ENCODE assay signal across 12 cellular contexts in the genomic region with DNA sequence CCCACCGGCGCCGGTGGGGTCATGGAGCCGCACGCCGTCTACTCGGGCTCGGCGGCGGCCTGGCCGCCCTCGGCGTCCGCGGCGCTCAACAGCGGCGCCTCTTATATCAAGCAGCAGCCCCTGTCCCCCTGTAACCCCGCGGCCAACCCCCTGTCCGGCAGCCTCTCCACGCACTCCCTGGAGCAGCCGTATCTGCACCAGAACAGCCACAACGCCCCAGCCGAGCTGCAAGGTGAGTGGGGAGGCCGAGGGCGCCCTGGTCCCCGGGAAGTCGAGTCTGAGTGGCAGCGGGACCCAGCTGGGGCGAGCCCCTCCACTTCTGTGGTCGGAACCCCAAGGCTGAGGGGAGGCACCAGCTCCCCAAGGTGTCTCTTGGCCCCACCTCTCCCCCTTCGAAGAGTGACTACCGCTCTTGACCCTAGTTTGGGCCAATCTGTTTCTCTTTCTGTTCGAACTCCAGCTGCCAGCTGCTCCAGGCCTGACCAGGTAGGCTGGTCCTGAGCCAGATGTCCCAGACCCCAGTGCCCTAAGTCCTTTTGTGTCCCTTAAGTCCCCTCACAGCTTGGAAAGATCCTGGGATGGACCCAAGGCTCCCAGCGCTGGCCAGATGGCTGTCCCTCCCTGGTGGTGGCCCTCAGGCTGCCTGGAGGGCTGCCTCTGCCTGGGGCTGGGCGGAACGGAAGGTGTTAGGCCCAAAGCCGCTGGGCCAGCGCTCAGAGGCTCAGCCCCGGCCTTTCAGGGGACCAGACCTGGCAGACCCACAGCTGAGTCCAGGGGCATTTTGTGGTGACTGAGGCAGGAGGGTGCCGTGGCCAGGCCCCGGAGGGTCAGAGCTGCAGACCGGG. TPM values are rescaled to one million over a fixed set of nuclear protein-coding genes. Genes with fewer than 3 reads are reported as not detected.
DNase-seq lines count a peak whose midpoint lies in the region; ATAC-seq, FAIRE-seq and TF ChIP-seq lines count a peak whose summit lies in the region.
"Had no signal": no experiment of that assay in that cellular context is flagged by ENCODE, and none has a peak within 500 bp of the region (broad histone marks: within the 10 kb centered on the region; RNA-seq: fewer than 3 reads in every experiment).

No MANE protein-coding gene starts in this region.

- intact Hi-C loops in activated CD4-positive, alpha-beta T cell treated with anti-CD3 and anti-CD28 coated beads, Interleukin-2, amount 10 ng/mL, durations not matched to agents 24 days and 14 days (cut with micrococcal nuclease): loop anchor here (5.0 kb wide), 1 partner anchor 224 kb away; no protein-coding TSS in a partner anchor
- intact Hi-C loops in ascending aorta (cut with DNase I): loop anchor here (2.0 kb wide), 1 partner anchor 169 kb away; no protein-coding TSS in a partner anchor
- intact Hi-C loops in HepG2 (cut with micrococcal nuclease; ENCODE audit: unreplicated experiment): no loop called here
- intact Hi-C loops in stomach (cut with DNase I; ENCODE audit: low total_unique reads): no loop called here

- TF ChIP-seq POLR2A in HepG2 (IDR thresholded peaks at IDR 0.05; ENCODE audit: insufficient read depth in 1 of 2, low read depth in 2 of 2, low read length in 2 of 2) (no peak), stomach (IDR thresholded peaks at IDR 0.05) (no peak)

- no peak for TF ChIP-seq RAD21 in HepG2 (CRISPR knock-in tag; IDR thresholded peaks at IDR 0.05)

- no peaks in the 10 kb centered on the region; the same call in 1 of the 2 replicates for H4K20me1 ChIP-seq in HepG2 (ENCODE audit: insufficient read depth, low read length)

- WGBS in HepG2 (ENCODE audit: low lambda C conversion rate): 41% methylated on average over 17 of the region's 44 CpGs
- WGBS in stomach, 5 donors: 10 to 16% (median 12%) methylated on average over 28 to 44 of the region's 44 CpGs

- no peaks in the 10 kb centered on the region for H3K36me3 ChIP-seq in ascending aorta
- H3K36me3 ChIP-seq in HepG2 (replicated peaks in 1 of 2; ENCODE audit: control insufficient read depth in 1 of 2, insufficient read depth in 2 of 2, low read length in 2 of 2): no peaks in the 10 kb centered on the region
- peaks cover 0 to 43% (median 3%) of the 10 kb centered on the region in 4 donors for H3K36me3 ChIP-seq in stomach

- peak overlapping the region; percentile 51 to 78 for H3K4me3 ChIP-seq in ascending aorta
- no peak overlapping the region for H3K4me3 ChIP-seq in HepG2 (replicated peaks in 1 of 3; ENCODE audit: insufficient read depth in 1 of 3, low read depth in 2 of 3, low read length in 3 of 3)
- H3K4me3 ChIP-seq in stomach: peak overlapping the region; percentile 53 to 73 (median 66)

- in situ Hi-C loops in HepG2 (cut with HindIII; ENCODE audit: extremely low pct_ligation_motif_present, low pct_unique_long_range_greater_than_20kb): loop anchor here (10.0 to 25.0 kb wide), 2 partner anchors 467 to 699 kb away; no protein-coding TSS in a partner anchor

- FAIRE-seq in HepG2 (lab: Jason Lieb, UNC): no peak
- FAIRE-seq: A204.1 had no signal

- TF ChIP-seq EP300 in HepG2 (IDR thresholded peaks at IDR 0.05; ENCODE audit: low read depth in 2 of 2, low read length in 2 of 2) (no peak), HepG2 (CRISPR knock-in tag; IDR thresholded peaks at IDR 0.05; ENCODE audit: borderline replicate concordance) (no peak), stomach (IDR thresholded peaks at IDR 0.05) (no peak)

- H3K4me2 ChIP-seq in HepG2 (ENCODE audit: low read depth, low read length): no peak overlapping the region

- no TSS peak for BruUV-seq in HepG2 (replicated peaks; lab: Mats Ljungman, UMichigan)

- DNase-seq in activated CD4-positive, alpha-beta T cell treated with anti-CD3 and anti-CD28 coated beads, Interleukin-2, amount 10 ng/mL, durations not matched to agents 24 days and 14 days: no peak
- DNase-seq in activated CD4-positive, alpha-beta T cell treated with anti-CD3 and anti-CD28 coated beads, Interleukin-2, amount 50 U/mL, for 4 hours: no peak
- DNase-seq in ascending aorta (ENCODE audit: low spot score in 2 of 2) (no peak), HepG2 (ENCODE audit: low spot score) (no peak), stomach (no peak), NCI-H1105 treated with DMSO at 0.1 percent for 48 hours (lab: John Stamatoyannopoulos, UW) (no peak), NCI-H748 (lab: John Stamatoyannopoulos, UW; ENCODE audit: unreplicated experiment) (no peak)
- DNase-seq: NCI-H1417; SHP77; stimulated activated CD4-positive, alpha-beta T cell treated with anti-CD3 and anti-CD28 coated beads, Interleukin-4, amount 100 ng/mL, for 4 hours had no signal

- H3K4me3 Mint-ChIP-seq in activated CD4-positive, alpha-beta T cell treated with anti-CD3 and anti-CD28 coated beads, Interleukin-2, amount 10 ng/mL, durations not matched to agents 24 days and 14 days: peak overlapping the region; percentile 60

- H2AFZ ChIP-seq in HepG2 (ENCODE audit: low read length): no peak overlapping the region

- peaks cover 61% of the 10 kb centered on the region for H3K27me3 Mint-ChIP-seq in activated CD4-positive, alpha-beta T cell treated with anti-CD3 and anti-CD28 coated beads, Interleukin-2, amount 10 ng/mL, durations not matched to agents 24 days and 14 days

- H3K9me3 Mint-ChIP-seq in activated CD4-positive, alpha-beta T cell treated with anti-CD3 and anti-CD28 coated beads, Interleukin-2, amount 10 ng/mL, durations not matched to agents 24 days and 14 days: no peaks in the 10 kb centered on the region

- H3K27me3 ChIP-seq in ascending aorta (peaks cover 44% of the 10 kb centered on the region), HepG2 (ENCODE audit: control insufficient read depth in 1 of 2, insufficient read depth in 2 of 2, low read length in 2 of 2) (peaks cover 28 to 90% of the 10 kb centered on the region in 2 experiments), stomach (peaks cover 0 to 100% (median 96%) of the 10 kb centered on the region in 3 donors)

- no peaks in the 10 kb centered on the region for H3K79me2 ChIP-seq in HepG2 (ENCODE audit: insufficient read depth, low read length)

- TF ChIP-seq CTCF in ascending aorta (IDR thresholded peaks at IDR 0.05): no peak
- no peak for TF ChIP-seq CTCF in HepG2 (CRISPR knock-in tag; IDR thresholded peaks at IDR 0.05)
- TF ChIP-seq CTCF in stomach (IDR thresholded peaks at IDR 0.05): no peak

- CTCF ChIA-PET in HepG2 (lab: Yijun Ruan, JAX; ENCODE audit: low intra/inter-chr PET ratio, low total read pairs): no interaction called here

- peaks cover 2% of the 10 kb centered on the region for H3K36me3 Mint-ChIP-seq in activated CD4-positive, alpha-beta T cell treated with anti-CD3 and anti-CD28 coated beads, Interleukin-2, amount 10 ng/mL, durations not matched to agents 24 days and 14 days (ENCODE audit: low read depth)

- peak overlapping the region; percentile 53 for H3K27ac Mint-ChIP-seq in activated CD4-positive, alpha-beta T cell treated with anti-CD3 and anti-CD28 coated beads, Interleukin-2, amount 10 ng/mL, durations not matched to agents 24 days and 14 days

- no peak overlapping the region for H3K27ac ChIP-seq in ascending aorta
- no peak overlapping the region for H3K27ac ChIP-seq in HepG2 (ENCODE audit: extremely low read length, insufficient read depth, low read length)
- peak overlapping the region; percentile 80 to 99 (median 91) for H3K27ac ChIP-seq in stomach

- H3K4me1 Mint-ChIP-seq in activated CD4-positive, alpha-beta T cell treated with anti-CD3 and anti-CD28 coated beads, Interleukin-2, amount 10 ng/mL, durations not matched to agents 24 days and 14 days: peaks cover 14% of the 10 kb centered on the region

- H3K9me3 ChIP-seq in ascending aorta: no peaks in the 10 kb centered on the region
- no peaks in the 10 kb centered on the region for H3K9me3 ChIP-seq in HepG2 (ENCODE audit: low read length)
- H3K9me3 ChIP-seq in stomach: no peaks in the 10 kb centered on the region

- POLR2A ChIA-PET in HepG2 (lab: Yijun Ruan, JAX): no interaction called here

- no peak overlapping the region for H3K9ac ChIP-seq in HepG2 (ENCODE audit: insufficient read depth, low read depth, low read length)

- H3K4me1 ChIP-seq in ascending aorta (peaks cover 5 to 34% of the 10 kb centered on the region in 2 donors), HepG2 (ENCODE audit: insufficient read depth, low read length) (no peaks in the 10 kb centered on the region), stomach (peaks cover 20 to 51% (median 36%) of the 10 kb centered on the region in 4 donors)

- ATAC-seq in HepG2 (no peak; the same call in 2 of the 3 replicates), GM21786 (IDR thresholded peaks at IDR 0.05; ENCODE audit: unreplicated experiment) (no peak)

RNA-seq across cellular contexts. Expression of gene FOXF1, which starts 1.2 kb away (rescaled TPM):
- total RNA-seq in activated CD4-positive, alpha-beta T cell treated with anti-CD3 and anti-CD28 coated beads, Interleukin-2, amount 10 ng/mL, durations not matched to agents 24 days and 14 days: not detected in 2 replicates
- total RNA-seq in ascending aorta: 3.2 TPM
- total RNA-seq in HepG2 (2016; rRNA removed; fragmentation: Illumina TruSeq; extraction: Trizol): not detected in 2 replicates
- not detected in 2 replicates for total RNA-seq in HepG2 (2016; cell fraction: cytosol; rRNA removed; fragmentation: Illumina TruSeq; extraction: Trizol; ENCODE audit: low read depth)
- not detected in 2 replicates for total RNA-seq in HepG2 (2016; cell fraction: insoluble cytoplasmic fraction; rRNA removed; fragmentation: Illumina TruSeq; extraction: Trizol)
- total RNA-seq in HepG2 (2016; cell fraction: membrane; rRNA removed; fragmentation: Illumina TruSeq; extraction: Trizol): not detected in 2 replicates
- total RNA-seq in HepG2 (2016; cell fraction: nucleus; rRNA removed; fragmentation: Illumina TruSeq; extraction: Trizol): not detected in 2 replicates
- polyA plus RNA-seq in HepG2 (2011; rRNA removed): not detected in 2 replicates
- not detected in 2 replicates for polyA plus RNA-seq in HepG2 (2011; cell fraction: cytosol; rRNA removed)
- polyA plus RNA-seq in HepG2 (2011; cell fraction: nucleus; rRNA removed): not detected in 2 replicates
- polyA plus RNA-seq in HepG2 (2012): not detected in 2 replicates
- not detected in 2 replicates for polyA plus RNA-seq in HepG2 (2016; cell fraction: cytosol; fragmentation: Illumina TruSeq; extraction: Trizol; ENCODE audit: low read depth)
- not detected in 2 replicates for polyA plus RNA-seq in HepG2 (2016; cell fraction: insoluble cytoplasmic fraction; fragmentation: Illumina TruSeq; extraction: Trizol; ENCODE audit: low read depth)
- not detected in 2 replicates for polyA plus RNA-seq in HepG2 (2016; cell fraction: membrane; fragmentation: Illumina TruSeq; extraction: Trizol; ENCODE audit: low read depth)
- polyA plus RNA-seq in HepG2 (2016; cell fraction: nucleus; fragmentation: Illumina TruSeq; extraction: Trizol; ENCODE audit: insufficient read depth, low read depth): not detected in 2 replicates
- 5.0 TPM in 1 of 2 replicates, not detected in the other for polyA minus RNA-seq in HepG2 (2011; rRNA and poly(A)+ RNA removed; ENCODE audit: low replicate concordance)
- polyA minus RNA-seq in HepG2 (2011; cell fraction: cytosol; rRNA and poly(A)+ RNA removed): not detected in 2 replicates
- polyA minus RNA-seq in HepG2 (2011; cell fraction: nucleus; rRNA and poly(A)+ RNA removed): not detected in 2 replicates
- 10 to 100 TPM; 18.4 to 37.9 (median 26.9) TPM for total RNA-seq in stomach
- polyA plus RNA-seq in stomach: 10 to 100 TPM; 15.7 to 18.2 (median 17.7) TPM

RNA-seq across cellular contexts. Expression of gene MTHFSD, which starts 43.5 kb away (rescaled TPM):
- 27.2 and 29.1 TPM in 2 replicates for total RNA-seq in activated CD4-positive, alpha-beta T cell treated with anti-CD3 and anti-CD28 coated beads, Interleukin-2, amount 10 ng/mL, durations not matched to agents 24 days and 14 days
- total RNA-seq in ascending aorta: 44.1 TPM
- total RNA-seq in HepG2 (2016; rRNA removed; fragmentation: Illumina TruSeq; extraction: Trizol): 8.9 and 16.3 TPM in 2 replicates
- 3.0 and 3.2 TPM in 2 replicates for total RNA-seq in HepG2 (2016; cell fraction: cytosol; rRNA removed; fragmentation: Illumina TruSeq; extraction: Trizol; ENCODE audit: low read depth)
- 9.5 and 14.5 TPM in 2 replicates for total RNA-seq in HepG2 (2016; cell fraction: insoluble cytoplasmic fraction; rRNA removed; fragmentation: Illumina TruSeq; extraction: Trizol)
- 6.0 and 6.1 TPM in 2 replicates for total RNA-seq in HepG2 (2016; cell fraction: membrane; rRNA removed; fragmentation: Illumina TruSeq; extraction: Trizol)
- total RNA-seq in HepG2 (2016; cell fraction: nucleus; rRNA removed; fragmentation: Illumina TruSeq; extraction: Trizol): 21.7 and 25.7 TPM in 2 replicates
- polyA plus RNA-seq in HepG2 (2011; rRNA removed): 14.2 and 15.8 TPM in 2 replicates
- 5.8 and 6.4 TPM in 2 replicates for polyA plus RNA-seq in HepG2 (2011; cell fraction: cytosol; rRNA removed)
- polyA plus RNA-seq in HepG2 (2011; cell fraction: nucleus; rRNA removed): 85.9 and 86.6 TPM in 2 replicates
- polyA plus RNA-seq in HepG2 (2012): 8.3 and 11.3 TPM in 2 replicates
- polyA plus RNA-seq in HepG2 (2016; cell fraction: cytosol; fragmentation: Illumina TruSeq; extraction: Trizol; ENCODE audit: low read depth): 1.9 and 2.3 TPM in 2 replicates
- polyA plus RNA-seq in HepG2 (2016; cell fraction: insoluble cytoplasmic fraction; fragmentation: Illumina TruSeq; extraction: Trizol; ENCODE audit: low read depth): 9.8 and 13.1 TPM in 2 replicates
- polyA plus RNA-seq in HepG2 (2016; cell fraction: membrane; fragmentation: Illumina TruSeq; extraction: Trizol; ENCODE audit: low read depth): 4.8 and 5.1 TPM in 2 replicates
- 28.2 and 29.9 TPM in 2 replicates for polyA plus RNA-seq in HepG2 (2016; cell fraction: nucleus; fragmentation: Illumina TruSeq; extraction: Trizol; ENCODE audit: insufficient read depth, low read depth)
- polyA minus RNA-seq in HepG2 (2011; rRNA and poly(A)+ RNA removed; ENCODE audit: low replicate concordance): 27.7 and 27.8 TPM in 2 replicates
- polyA minus RNA-seq in HepG2 (2011; cell fraction: cytosol; rRNA and poly(A)+ RNA removed): 5.9 and 9.4 TPM in 2 replicates
- polyA minus RNA-seq in HepG2 (2011; cell fraction: nucleus; rRNA and poly(A)+ RNA removed): 76.5 and 82.9 TPM in 2 replicates
- 10 to 100 TPM in 2 of 5 donors, 1 to 10 TPM in 3; 3.5 to 23.1 (median 8.0) TPM for total RNA-seq in stomach
- 10 to 100 TPM in 1 of 3 donors, 1 to 10 TPM in 2; 4.8 to 13.0 (median 7.0) TPM for polyA plus RNA-seq in stomach

RNA-seq across cellular contexts. Expression of gene FOXC2, which starts 55.1 kb away (rescaled TPM):
- total RNA-seq in activated CD4-positive, alpha-beta T cell treated with anti-CD3 and anti-CD28 coated beads, Interleukin-2, amount 10 ng/mL, durations not matched to agents 24 days and 14 days: not detected in 2 replicates
- total RNA-seq in ascending aorta: 57.2 TPM
- not detected in 2 replicates for total RNA-seq in HepG2 (2016; rRNA removed; fragmentation: Illumina TruSeq; extraction: Trizol)
- total RNA-seq in HepG2 (2016; cell fraction: cytosol; rRNA removed; fragmentation: Illumina TruSeq; extraction: Trizol; ENCODE audit: low read depth): not detected in 2 replicates
- total RNA-seq in HepG2 (2016; cell fraction: insoluble cytoplasmic fraction; rRNA removed; fragmentation: Illumina TruSeq; extraction: Trizol): not detected in 2 replicates
- total RNA-seq in HepG2 (2016; cell fraction: membrane; rRNA removed; fragmentation: Illumina TruSeq; extraction: Trizol): not detected in 2 replicates
- not detected in 2 replicates for total RNA-seq in HepG2 (2016; cell fraction: nucleus; rRNA removed; fragmentation: Illumina TruSeq; extraction: Trizol)
- 0.05 TPM in 1 of 2 replicates, not detected in the other for polyA plus RNA-seq in HepG2 (2011; rRNA removed)
- polyA plus RNA-seq in HepG2 (2011; cell fraction: cytosol; rRNA removed): not detected in 2 replicates
- 0.26 and 0.31 TPM in 2 replicates for polyA plus RNA-seq in HepG2 (2011; cell fraction: nucleus; rRNA removed)
- polyA plus RNA-seq in HepG2 (2012): 0.08 TPM in 1 of 2 replicates, not detected in the other
- not detected in 2 replicates for polyA plus RNA-seq in HepG2 (2016; cell fraction: cytosol; fragmentation: Illumina TruSeq; extraction: Trizol; ENCODE audit: low read depth)
- polyA plus RNA-seq in HepG2 (2016; cell fraction: insoluble cytoplasmic fraction; fragmentation: Illumina TruSeq; extraction: Trizol; ENCODE audit: low read depth): not detected in 2 replicates
- polyA plus RNA-seq in HepG2 (2016; cell fraction: membrane; fragmentation: Illumina TruSeq; extraction: Trizol; ENCODE audit: low read depth): not detected in 2 replicates
- not detected in 2 replicates for polyA plus RNA-seq in HepG2 (2016; cell fraction: nucleus; fragmentation: Illumina TruSeq; extraction: Trizol; ENCODE audit: insufficient read depth, low read depth)
- 0.82 TPM in 1 of 2 replicates, not detected in the other for polyA minus RNA-seq in HepG2 (2011; rRNA and poly(A)+ RNA removed; ENCODE audit: low replicate concordance)
- not detected in 2 replicates for polyA minus RNA-seq in HepG2 (2011; cell fraction: cytosol; rRNA and poly(A)+ RNA removed)
- 0.13 TPM in 1 of 2 replicates, not detected in the other for polyA minus RNA-seq in HepG2 (2011; cell fraction: nucleus; rRNA and poly(A)+ RNA removed)
- under 1 TPM in 1 of 5 donors, not detected in 4; 0.18 TPM for total RNA-seq in stomach
- under 1 TPM in 2 of 3 donors, not detected in 1; 0.08 to 0.12 TPM for polyA plus RNA-seq in stomach

Comparison
In these comparisons a context has a peak if more than half of its experiments do, and no peak if none do; other contexts are left out.
1. H3K27ac ChIP-seq: peak in stomach (5 of 5); none in ascending aorta (0 of 2) and HepG2 (single experiment).
2. H3K4me3 ChIP-seq: peak in ascending aorta (2 of 2) and stomach (4 of 4); none in HepG2 (0 of 3).
3. RNA of gene FOXC2, which starts 55.1 kb away (total RNA-seq): 57.2 TPM in ascending aorta (single experiment); not detected in activated CD4-positive, alpha-beta T cell treated with anti-CD3 and anti-CD28 coated beads, Interleukin-2, amount 10 ng/mL, durations not matched to agents 24 days and 14 days, not detected in HepG2 and 0.18 TPM in stomach; every median in the first group is over 10 times any median in the second.
4. intact Hi-C loops: an anchor here in activated CD4-positive, alpha-beta T cell treated with anti-CD3 and anti-CD28 coated beads, Interleukin-2, amount 10 ng/mL, durations not matched to agents 24 days and 14 days (5.0 kb wide) and ascending aorta (2.0 kb wide); none called in HepG2 and stomach.